1 cellular context compared by ENCODE assay signal in the genomic region with DNA sequence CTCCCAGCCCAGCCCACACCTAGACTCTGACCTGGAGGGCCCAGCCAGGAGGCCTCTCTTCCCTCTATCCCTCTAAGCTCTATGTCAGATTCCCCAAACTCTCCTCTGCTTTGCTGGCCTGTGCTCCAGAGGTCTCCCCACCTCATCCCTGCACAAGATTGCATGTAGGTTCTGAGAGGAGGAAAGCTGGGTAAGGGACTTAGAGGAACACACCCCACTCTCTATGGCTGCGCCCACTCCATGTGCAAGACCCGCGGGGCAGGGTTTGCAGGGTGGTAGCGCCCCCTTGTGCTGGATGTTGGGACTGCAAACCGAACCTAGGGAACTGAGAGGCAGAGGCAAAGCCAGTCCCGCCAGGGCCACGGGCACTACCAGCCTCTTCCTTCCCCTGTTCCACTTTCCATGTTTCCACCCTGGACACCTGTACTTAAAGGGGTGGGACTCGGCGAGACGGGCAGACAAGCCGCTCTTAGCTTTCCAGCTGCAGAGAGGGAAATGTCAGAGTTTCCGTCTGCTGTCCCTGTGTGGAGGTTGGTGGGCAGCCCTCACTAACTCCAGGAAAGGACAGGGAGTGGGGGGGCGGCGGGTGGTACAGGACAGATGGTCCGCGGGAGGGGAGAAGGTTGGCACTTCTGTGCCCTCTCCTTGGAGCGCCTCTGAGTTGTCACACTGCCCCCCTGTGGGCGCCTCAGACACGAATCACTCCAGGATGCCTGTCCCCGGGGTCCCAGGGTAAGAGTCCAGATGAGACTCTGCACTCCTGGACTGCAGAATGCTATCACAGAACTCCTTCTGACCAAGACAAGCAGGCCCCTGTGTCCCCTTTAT.
TF ChIP-seq lines count a peak whose summit lies in the region.

No MANE protein-coding gene starts in this region.

TF ChIP-seq in HepG2, 621 proteins besides CTCF, POLR2A, EP300 and RAD21 (continued from another document and continues in another):
- TF ChIP-seq MYC (CRISPR knock-in tag; IDR thresholded peaks at IDR 0.05; ENCODE audit: borderline replicate concordance) (peak; percentile 94; the same call in 1 of the 2 replicates), ETV6 (CRISPR knock-in tag; conservative IDR thresholded peaks at IDR 0.05) (peak; percentile 75), ZBTB38 (CRISPR knock-in tag; IDR thresholded peaks at IDR 0.05) (peak; percentile 88), NFE2 (CRISPR knock-in tag; IDR thresholded peaks at IDR 0.05) (no peak), SNAPC2 (CRISPR knock-in tag; IDR thresholded peaks at IDR 0.05) (peak; percentile 80; the same call in 1 of the 2 replicates), ARNT (IDR thresholded peaks at IDR 0.05) (no peak), SRSF9 (IDR thresholded peaks at IDR 0.05; ENCODE audit: borderline replicate concordance, insufficient read depth, low read depth, low read length, poor library complexity, severe bottlenecking) (no peak), GABPA (IDR thresholded peaks at IDR 0.05; ENCODE audit: low read depth, low read length) (no peak), GABPA (CRISPR knock-in tag; IDR thresholded peaks at IDR 0.05; ENCODE audit: low read depth) (peak; percentile 53), KLF11 (CRISPR knock-in tag; IDR thresholded peaks at IDR 0.05) (no peak), FOXM1 (CRISPR knock-in tag; IDR thresholded peaks at IDR 0.05) (no peak), SMAD9 (CRISPR knock-in tag; IDR thresholded peaks at IDR 0.05) (no peak; the same call in 1 of the 2 replicates), BHLHE40 (IDR thresholded peaks at IDR 0.05; ENCODE audit: low read length) (peak; percentile 65), FOSL1 (CRISPR knock-in tag; IDR thresholded peaks at IDR 0.05; ENCODE audit: borderline replicate concordance) (no peak), NRL (CRISPR knock-in tag; IDR thresholded peaks at IDR 0.05; ENCODE audit: borderline replicate concordance) (peak; percentile 96), TRIM24 (CRISPR knock-in tag; IDR thresholded peaks at IDR 0.05) (no peak), ZNF629 (CRISPR knock-in tag; conservative IDR thresholded peaks at IDR 0.05) (0 out of 2 replicates have a peak, but pooled peaks have one; percentile 14), ZNF335 (CRISPR knock-in tag; IDR thresholded peaks at IDR 0.05) (0 out of 2 replicates have a peak, but pooled peaks have one; percentile 35), NKX3-1 (CRISPR knock-in tag; IDR thresholded peaks at IDR 0.05) (no peak), ZNF660 (CRISPR knock-in tag; IDR thresholded peaks at IDR 0.05; ENCODE audit: borderline replicate concordance, low read depth) (no peak), ZFYVE20 (CRISPR knock-in tag; IDR thresholded peaks at IDR 0.05; ENCODE audit: borderline replicate concordance, low read depth) (no peak; the same call in 1 of the 2 replicates), ZFP36L1 (CRISPR knock-in tag; IDR thresholded peaks at IDR 0.05) (peak; percentile 89), KLF16 (CRISPR knock-in tag; IDR thresholded peaks at IDR 0.05) (peak in 1 of 2 experiments; percentile 85; a peak in 2 of 4 replicates), ADNP (CRISPR knock-in tag; IDR thresholded peaks at IDR 0.05) (0 out of 2 replicates have a peak, but pooled peaks have one; percentile 33), ISL2 (CRISPR knock-in tag; IDR thresholded peaks at IDR 0.05) (peak; percentile 36), JUNB (CRISPR knock-in tag; IDR thresholded peaks at IDR 0.05; ENCODE audit: borderline replicate concordance) (no peak), ZNF670 (CRISPR knock-in tag; IDR thresholded peaks at IDR 0.05; ENCODE audit: borderline replicate concordance) (no peak; the same call in 1 of the 2 replicates), RFXANK (CRISPR knock-in tag; IDR thresholded peaks at IDR 0.05) (peak; percentile 70; the same call in 1 of the 2 replicates), ZNF703 (CRISPR knock-in tag; IDR thresholded peaks at IDR 0.05; ENCODE audit: borderline replicate concordance) (no peak), CENPT (CRISPR knock-in tag; IDR thresholded peaks at IDR 0.05; ENCODE audit: low read depth) (no peak; the same call in 1 of the 2 replicates), ZSCAN9 (CRISPR knock-in tag; IDR thresholded peaks at IDR 0.05; ENCODE audit: borderline replicate concordance) (peak; percentile 61; the same call in 1 of the 2 replicates), FIP1L1 (IDR thresholded peaks at IDR 0.05; ENCODE audit: borderline replicate concordance, insufficient read depth, low read depth, low read length) (no peak)
- TF ChIP-seq, protein P1, sequence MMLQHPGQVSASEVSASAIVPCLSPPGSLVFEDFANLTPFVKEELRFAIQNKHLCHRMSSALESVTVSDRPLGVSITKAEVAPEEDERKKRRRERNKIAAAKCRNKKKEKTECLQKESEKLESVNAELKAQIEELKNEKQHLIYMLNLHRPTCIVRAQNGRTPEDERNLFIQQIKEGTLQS (CRISPR knock-in tag; IDR thresholded peaks at IDR 0.05) = peak; percentile 8
- TF ChIP-seq, protein P2, sequence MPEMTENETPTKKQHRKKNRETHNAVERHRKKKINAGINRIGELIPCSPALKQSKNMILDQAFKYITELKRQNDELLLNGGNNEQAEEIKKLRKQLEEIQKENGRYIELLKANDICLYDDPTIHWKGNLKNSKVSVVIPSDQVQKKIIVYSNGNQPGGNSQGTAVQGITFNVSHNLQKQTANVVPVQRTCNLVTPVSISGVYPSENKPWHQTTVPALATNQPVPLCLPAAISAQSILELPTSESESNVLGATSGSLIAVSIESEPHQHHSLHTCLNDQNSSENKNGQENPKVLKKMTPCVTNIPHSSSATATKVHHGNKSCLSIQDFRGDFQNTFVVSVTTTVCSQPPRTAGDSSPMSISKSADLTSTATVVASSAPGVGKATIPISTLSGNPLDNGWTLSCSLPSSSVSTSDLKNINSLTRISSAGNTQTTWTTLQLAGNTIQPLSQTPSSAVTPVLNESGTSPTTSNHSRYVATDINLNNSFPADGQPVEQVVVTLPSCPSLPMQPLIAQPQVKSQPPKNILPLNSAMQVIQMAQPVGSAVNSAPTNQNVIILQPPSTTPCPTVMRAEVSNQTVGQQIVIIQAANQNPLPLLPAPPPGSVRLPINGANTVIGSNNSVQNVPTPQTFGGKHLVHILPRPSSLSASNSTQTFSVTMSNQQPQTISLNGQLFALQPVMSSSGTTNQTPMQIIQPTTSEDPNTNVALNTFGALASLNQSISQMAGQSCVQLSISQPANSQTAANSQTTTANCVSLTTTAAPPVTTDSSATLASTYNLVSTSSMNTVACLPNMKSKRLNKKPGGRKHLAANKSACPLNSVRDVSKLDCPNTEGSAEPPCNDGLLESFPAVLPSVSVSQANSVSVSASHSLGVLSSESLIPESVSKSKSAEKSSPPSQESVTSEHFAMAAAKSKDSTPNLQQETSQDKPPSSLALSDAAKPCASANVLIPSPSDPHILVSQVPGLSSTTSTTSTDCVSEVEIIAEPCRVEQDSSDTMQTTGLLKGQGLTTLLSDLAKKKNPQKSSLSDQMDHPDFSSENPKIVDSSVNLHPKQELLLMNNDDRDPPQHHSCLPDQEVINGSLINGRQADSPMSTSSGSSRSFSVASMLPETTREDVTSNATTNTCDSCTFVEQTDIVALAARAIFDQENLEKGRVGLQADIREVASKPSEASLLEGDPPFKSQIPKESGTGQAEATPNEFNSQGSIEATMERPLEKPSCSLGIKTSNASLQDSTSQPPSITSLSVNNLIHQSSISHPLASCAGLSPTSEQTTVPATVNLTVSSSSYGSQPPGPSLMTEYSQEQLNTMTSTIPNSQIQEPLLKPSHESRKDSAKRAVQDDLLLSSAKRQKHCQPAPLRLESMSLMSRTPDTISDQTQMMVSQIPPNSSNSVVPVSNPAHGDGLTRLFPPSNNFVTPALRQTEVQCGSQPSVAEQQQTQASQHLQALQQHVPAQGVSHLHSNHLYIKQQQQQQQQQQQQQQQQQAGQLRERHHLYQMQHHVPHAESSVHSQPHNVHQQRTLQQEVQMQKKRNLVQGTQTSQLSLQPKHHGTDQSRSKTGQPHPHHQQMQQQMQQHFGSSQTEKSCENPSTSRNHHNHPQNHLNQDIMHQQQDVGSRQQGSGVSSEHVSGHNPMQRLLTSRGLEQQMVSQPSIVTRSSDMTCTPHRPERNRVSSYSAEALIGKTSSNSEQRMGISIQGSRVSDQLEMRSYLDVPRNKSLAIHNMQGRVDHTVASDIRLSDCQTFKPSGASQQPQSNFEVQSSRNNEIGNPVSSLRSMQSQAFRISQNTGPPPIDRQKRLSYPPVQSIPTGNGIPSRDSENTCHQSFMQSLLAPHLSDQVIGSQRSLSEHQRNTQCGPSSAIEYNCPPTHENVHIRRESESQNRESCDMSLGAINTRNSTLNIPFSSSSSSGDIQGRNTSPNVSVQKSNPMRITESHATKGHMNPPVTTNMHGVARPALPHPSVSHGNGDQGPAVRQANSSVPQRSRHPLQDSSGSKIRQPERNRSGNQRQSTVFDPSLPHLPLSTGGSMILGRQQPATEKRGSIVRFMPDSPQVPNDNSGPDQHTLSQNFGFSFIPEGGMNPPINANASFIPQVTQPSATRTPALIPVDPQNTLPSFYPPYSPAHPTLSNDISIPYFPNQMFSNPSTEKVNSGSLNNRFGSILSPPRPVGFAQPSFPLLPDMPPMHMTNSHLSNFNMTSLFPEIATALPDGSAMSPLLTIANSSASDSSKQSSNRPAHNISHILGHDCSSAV (CRISPR knock-in tag; IDR thresholded peaks at IDR 0.05; ENCODE audit: borderline replicate concordance) = 0 out of 2 replicates have a peak, but pooled peaks have one; percentile 83
- TF ChIP-seq, protein P3, sequence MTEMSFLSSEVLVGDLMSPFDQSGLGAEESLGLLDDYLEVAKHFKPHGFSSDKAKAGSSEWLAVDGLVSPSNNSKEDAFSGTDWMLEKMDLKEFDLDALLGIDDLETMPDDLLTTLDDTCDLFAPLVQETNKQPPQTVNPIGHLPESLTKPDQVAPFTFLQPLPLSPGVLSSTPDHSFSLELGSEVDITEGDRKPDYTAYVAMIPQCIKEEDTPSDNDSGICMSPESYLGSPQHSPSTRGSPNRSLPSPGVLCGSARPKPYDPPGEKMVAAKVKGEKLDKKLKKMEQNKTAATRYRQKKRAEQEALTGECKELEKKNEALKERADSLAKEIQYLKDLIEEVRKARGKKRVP (CRISPR knock-in tag; IDR thresholded peaks at IDR 0.05) = peak in 1 of 2 experiments; percentile 83; a peak in 1 of 4 replicates
- TF ChIP-seq, protein P4, sequence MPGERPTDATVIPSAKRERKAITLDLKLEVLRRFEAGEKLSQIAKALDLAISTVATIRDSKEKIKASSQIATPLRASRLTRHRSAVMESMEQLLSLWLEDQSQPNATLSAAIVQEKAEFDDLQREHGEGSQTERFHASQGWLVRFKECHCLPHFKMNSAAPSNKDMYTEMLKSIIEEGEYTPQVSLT (CRISPR knock-in tag; IDR thresholded peaks at IDR 0.05; ENCODE audit: borderline replicate concordance, low read depth) = no peak; the same call in 1 of the 2 replicates
- TF ChIP-seq, protein P5, sequence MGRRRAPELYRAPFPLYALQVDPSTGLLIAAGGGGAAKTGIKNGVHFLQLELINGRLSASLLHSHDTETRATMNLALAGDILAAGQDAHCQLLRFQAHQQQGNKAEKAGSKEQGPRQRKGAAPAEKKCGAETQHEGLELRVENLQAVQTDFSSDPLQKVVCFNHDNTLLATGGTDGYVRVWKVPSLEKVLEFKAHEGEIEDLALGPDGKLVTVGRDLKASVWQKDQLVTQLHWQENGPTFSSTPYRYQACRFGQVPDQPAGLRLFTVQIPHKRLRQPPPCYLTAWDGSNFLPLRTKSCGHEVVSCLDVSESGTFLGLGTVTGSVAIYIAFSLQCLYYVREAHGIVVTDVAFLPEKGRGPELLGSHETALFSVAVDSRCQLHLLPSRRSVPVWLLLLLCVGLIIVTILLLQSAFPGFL (CRISPR knock-in tag; IDR thresholded peaks at IDR 0.05) = no peak
- TF ChIP-seq, protein P6, sequence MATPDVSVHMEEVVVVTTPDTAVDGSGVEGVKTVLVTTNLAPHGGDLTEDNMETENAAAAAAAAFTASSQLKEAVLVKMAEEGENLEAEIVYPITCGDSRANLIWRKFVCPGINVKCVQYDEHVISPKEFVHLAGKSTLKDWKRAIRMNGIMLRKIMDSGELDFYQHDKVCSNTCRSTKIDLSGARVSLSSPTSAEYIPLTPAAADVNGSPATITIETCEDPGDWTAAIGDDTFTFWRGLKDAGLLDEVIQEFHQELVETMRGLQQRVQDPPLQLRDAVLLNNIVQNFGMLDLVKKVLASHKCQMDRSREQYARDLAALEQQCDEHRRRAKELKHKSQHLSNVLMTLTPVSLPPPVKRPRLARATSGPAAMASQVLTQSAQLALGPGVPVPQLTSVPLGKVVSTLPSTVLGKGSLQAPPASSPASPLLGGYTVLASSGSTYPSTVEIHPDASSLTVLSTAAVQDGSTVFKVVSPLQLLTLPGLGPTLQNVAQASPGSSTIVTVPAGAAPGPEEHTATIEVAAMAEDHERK (CRISPR knock-in tag; IDR thresholded peaks at IDR 0.05; ENCODE audit: low read depth) = no peak
- TF ChIP-seq, protein P7, sequence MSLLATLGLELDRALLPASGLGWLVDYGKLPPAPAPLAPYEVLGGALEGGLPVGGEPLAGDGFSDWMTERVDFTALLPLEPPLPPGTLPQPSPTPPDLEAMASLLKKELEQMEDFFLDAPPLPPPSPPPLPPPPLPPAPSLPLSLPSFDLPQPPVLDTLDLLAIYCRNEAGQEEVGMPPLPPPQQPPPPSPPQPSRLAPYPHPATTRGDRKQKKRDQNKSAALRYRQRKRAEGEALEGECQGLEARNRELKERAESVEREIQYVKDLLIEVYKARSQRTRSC (CRISPR knock-in tag; IDR thresholded peaks at IDR 0.05; ENCODE audit: low read depth) = peak; percentile 88; the same call in 1 of the 2 replicates
- TF ChIP-seq, protein P8, sequence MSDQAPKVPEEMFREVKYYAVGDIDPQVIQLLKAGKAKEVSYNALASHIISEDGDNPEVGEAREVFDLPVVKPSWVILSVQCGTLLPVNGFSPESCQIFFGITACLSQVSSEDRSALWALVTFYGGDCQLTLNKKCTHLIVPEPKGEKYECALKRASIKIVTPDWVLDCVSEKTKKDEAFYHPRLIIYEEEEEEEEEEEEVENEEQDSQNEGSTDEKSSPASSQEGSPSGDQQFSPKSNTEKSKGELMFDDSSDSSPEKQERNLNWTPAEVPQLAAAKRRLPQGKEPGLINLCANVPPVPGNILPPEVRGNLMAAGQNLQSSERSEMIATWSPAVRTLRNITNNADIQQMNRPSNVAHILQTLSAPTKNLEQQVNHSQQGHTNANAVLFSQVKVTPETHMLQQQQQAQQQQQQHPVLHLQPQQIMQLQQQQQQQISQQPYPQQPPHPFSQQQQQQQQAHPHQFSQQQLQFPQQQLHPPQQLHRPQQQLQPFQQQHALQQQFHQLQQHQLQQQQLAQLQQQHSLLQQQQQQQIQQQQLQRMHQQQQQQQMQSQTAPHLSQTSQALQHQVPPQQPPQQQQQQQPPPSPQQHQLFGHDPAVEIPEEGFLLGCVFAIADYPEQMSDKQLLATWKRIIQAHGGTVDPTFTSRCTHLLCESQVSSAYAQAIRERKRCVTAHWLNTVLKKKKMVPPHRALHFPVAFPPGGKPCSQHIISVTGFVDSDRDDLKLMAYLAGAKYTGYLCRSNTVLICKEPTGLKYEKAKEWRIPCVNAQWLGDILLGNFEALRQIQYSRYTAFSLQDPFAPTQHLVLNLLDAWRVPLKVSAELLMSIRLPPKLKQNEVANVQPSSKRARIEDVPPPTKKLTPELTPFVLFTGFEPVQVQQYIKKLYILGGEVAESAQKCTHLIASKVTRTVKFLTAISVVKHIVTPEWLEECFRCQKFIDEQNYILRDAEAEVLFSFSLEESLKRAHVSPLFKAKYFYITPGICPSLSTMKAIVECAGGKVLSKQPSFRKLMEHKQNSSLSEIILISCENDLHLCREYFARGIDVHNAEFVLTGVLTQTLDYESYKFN (CRISPR knock-in tag; conservative IDR thresholded peaks at IDR 0.05) = peak; percentile 75
- TF ChIP-seq, protein P9, sequence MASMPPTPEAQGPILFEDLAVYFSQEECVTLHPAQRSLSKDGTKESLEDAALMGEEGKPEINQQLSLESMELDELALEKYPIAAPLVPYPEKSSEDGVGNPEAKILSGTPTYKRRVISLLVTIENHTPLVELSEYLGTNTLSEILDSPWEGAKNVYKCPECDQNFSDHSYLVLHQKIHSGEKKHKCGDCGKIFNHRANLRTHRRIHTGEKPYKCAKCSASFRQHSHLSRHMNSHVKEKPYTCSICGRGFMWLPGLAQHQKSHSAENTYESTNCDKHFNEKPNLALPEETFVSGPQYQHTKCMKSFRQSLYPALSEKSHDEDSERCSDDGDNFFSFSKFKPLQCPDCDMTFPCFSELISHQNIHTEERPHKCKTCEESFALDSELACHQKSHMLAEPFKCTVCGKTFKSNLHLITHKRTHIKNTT (CRISPR knock-in tag; IDR thresholded peaks at IDR 0.05) = no peak
